20 cellular contexts compared by ENCODE assay signal in the genomic region with DNA sequence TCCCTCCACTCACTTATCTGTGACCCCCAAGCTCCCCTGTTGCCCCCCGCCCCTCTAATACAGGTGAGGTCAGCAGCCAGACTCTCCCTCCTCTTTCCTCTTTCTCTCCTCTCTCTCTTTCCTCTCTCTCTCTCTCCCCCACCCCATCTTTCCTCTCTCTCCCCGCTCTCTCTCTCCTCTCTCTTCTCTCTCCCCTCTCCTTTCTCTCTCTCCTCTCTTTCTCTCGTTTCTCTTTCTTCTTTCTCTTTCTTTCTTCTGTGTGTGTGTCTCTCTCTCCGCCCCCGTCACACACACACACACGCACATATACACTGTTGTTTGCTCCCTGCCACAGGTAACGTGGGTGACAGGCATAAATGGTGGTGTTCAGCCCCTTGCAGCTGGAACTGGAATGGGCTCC. TPM values are rescaled to one million over a fixed set of nuclear protein-coding genes. Genes with fewer than 3 reads are reported as not detected.
"Had no signal": no experiment of that assay in that cellular context is flagged by ENCODE, and none has a peak within 500 bp of the region (broad histone marks: within the 10 kb centered on the region; RNA-seq: fewer than 3 reads in every experiment).

No MANE protein-coding gene starts in this region.

- H3K36me3 ChIP-seq: heart right ventricle, pancreas, stomach, thoracic aorta, transverse colon had no signal

- H3K27ac Mint-ChIP-seq: natural killer cell, progenitor cell of endocrine pancreas had no signal

- H3K4me3 Mint-ChIP-seq: natural killer cell, neural crest cell had no signal

- H3K9me3 ChIP-seq: heart right ventricle, pancreas, stomach, thoracic aorta, transverse colon had no signal

- H3K4me1 Mint-ChIP-seq: natural killer cell, neural crest cell had no signal

- H3K4me1 ChIP-seq: heart right ventricle, pancreas, stomach, transverse colon had no signal

- H3K36me3 Mint-ChIP-seq: natural killer cell had no signal

- H3K4me3 ChIP-seq: heart right ventricle, pancreas, stomach, thoracic aorta, transverse colon had no signal

- H3K27ac ChIP-seq: heart right ventricle, pancreas, stomach, thoracic aorta, transverse colon had no signal

- H3K27me3 ChIP-seq: pancreas had no signal

- ATAC-seq: esophagus mucosa, heart right ventricle, left lobe of liver, natural killer cell, right cardiac atrium had no signal

- H3K9me3 Mint-ChIP-seq: natural killer cell, neural crest cell had no signal

- DNase-seq: effector memory CD4-positive, alpha-beta T cell; heart right ventricle; hypothalamus; mammary epithelial cell; natural killer cell; nucleus accumbens; right cardiac atrium; small intestine; stimulated activated CD4-positive, alpha-beta T cell treated with anti-CD3 and anti-CD28 coated beads, Interleukin-12 subunit alpha, Interleukin-12 subunit beta, amount 100 ng/mL, for 4 hours; stimulated activated naive CD4-positive, alpha-beta T cell; stomach; substantia nigra; transverse colon had no signal

RNA-seq across cellular contexts. Expression of gene TMEM184A, which starts 51.0 kb away (rescaled TPM):
- total RNA-seq: frontal cortex, neural crest cell had no signal
